ENCODE assay signal across 33 cellular contexts in the genomic region with DNA sequence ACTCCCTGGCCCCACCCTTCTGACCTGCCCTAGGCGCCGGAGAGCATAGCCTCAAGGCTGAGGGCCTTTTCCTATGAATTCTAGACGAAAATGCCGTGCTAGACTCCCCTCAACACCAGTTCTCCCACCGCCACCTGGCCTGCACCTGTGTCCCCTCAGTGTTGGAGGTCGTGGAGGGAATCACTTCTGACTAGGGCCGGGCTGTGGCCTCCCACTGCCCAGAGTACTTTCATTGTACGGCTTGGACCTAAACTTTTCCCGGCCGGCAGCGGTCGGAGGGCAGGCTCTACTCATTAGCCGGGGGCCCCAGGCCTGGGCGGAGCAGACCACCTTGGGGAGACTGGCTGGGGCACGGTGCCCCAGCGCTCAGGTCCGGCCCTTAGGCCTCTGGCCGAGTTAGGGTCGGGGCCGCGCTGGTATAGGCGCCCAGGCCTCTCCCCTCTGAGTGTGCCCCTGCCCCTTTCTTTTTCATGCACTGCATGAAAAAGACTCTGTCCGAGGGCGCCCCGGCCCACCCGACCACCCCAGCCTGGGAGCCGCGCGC. TPM values are rescaled to one million over a fixed set of nuclear protein-coding genes. Genes with fewer than 3 reads are reported as not detected.
A peak's percentile ranks its signal among the peaks of the same experiment; 100 is the strongest.
DNase-seq lines count a peak whose midpoint lies in the region; ATAC-seq and TF ChIP-seq lines count a peak whose summit lies in the region.
"Had no signal": no experiment of that assay in that cellular context is flagged by ENCODE, and none has a peak within 500 bp of the region (broad histone marks: within the 10 kb centered on the region; RNA-seq: fewer than 3 reads in every experiment).

No MANE protein-coding gene starts in this region.

- H3K27ac ChIP-seq in neural progenitor cell = no peak overlapping the region
- no peak overlapping the region for H3K27ac ChIP-seq in breast epithelium
- H3K27ac ChIP-seq: esophagus muscularis mucosa, heart right ventricle, left ventricle myocardium inferior, prostate gland, sigmoid colon, transverse colon had no signal

- H3F3A ChIP-seq in neural progenitor cell (ENCODE audit: low read depth) = peaks cover 58% of the 10 kb centered on the region

- DNase-seq in WTC11 (ENCODE audit: low spot score) (no peak), neural progenitor cell (ENCODE audit: low spot score) (peak; percentile 58), breast epithelium (ENCODE audit: low spot score in 2 of 2) (no peak), SW480 (ENCODE audit: low spot score) (no peak)
- DNase-seq in activated effector memory CD4-positive, alpha-beta T cell treated with anti-CD3 and anti-CD28 coated beads, Interleukin-2, amount 50 U/mL, for 16 hours = no peak
- DNase-seq in stimulated activated CD4-positive, alpha-beta T cell treated with anti-CD3 and anti-CD28 coated beads, Interleukin-4, amount 100 ng/mL, for 24 hours = no peak
- DNase-seq: activated CD4-positive, alpha-beta T cell treated with anti-CD3 and anti-CD28 coated beads for 1 hour; cerebellar nuclear complex; DMS79; foreskin fibroblast; GDM1; heart right ventricle; HFFc6; left ventricle myocardium inferior; mesenchymal stem cell; MM.1S; NCI-H2081; NCI-H226; NCI-H526 treated with DMSO at 0.1 percent for 48 hours; sigmoid colon had no signal

- CTCF ChIA-PET in WTC11 (lab: Charles Lee) = interaction anchor here (1.1 to 8.6 kb wide), 5 partner anchors 10 to 81 kb away, joined by 4 to 360 read pairs (median 15); partner anchors contain the start of genes CLDN9 and ZSCAN10

- H3K27me3 ChIP-seq in neural progenitor cell (peaks cover 47% of the 10 kb centered on the region), breast epithelium (peaks cover 3 to 26% of the 10 kb centered on the region in 2 donors)

- peaks cover 22% of the 10 kb centered on the region for H3K79me2 ChIP-seq in neural progenitor cell (ENCODE audit: low read depth)

- H3K27ac Mint-ChIP-seq in WTC11 = peak overlapping the region; percentile 90
- no peak overlapping the region for H3K27ac Mint-ChIP-seq in neural progenitor cell
- H3K27ac Mint-ChIP-seq: activated CD4-positive, alpha-beta memory T cell treated with anti-CD3 and anti-CD28 coated beads for 36 hours; activated naive CD4-positive, alpha-beta T cell treated with anti-CD3 and anti-CD28 coated beads for 36 hours; HFFc6; stimulated activated effector memory CD8-positive, alpha-beta T cell treated with anti-CD3 and anti-CD28 coated beads, Interleukin-12 subunit alpha, Interleukin-12 subunit beta, amount 100 ng/mL, for 72 hours; T-helper 2 cell treated with Interferon-gamma antibody and Interleukin-4, amounts not matched to agents 5 μg/mL and 100 μg/mL, for 36 hours had no signal

- no peak overlapping the region for H2AFZ ChIP-seq in neural progenitor cell (replicated peaks)

- peaks cover 8% of the 10 kb centered on the region; the same call in 1 of the 2 replicates for H3K36me3 ChIP-seq in ES-I3 (ENCODE audit: insufficient read depth, low read length)
- H3K36me3 ChIP-seq in neural progenitor cell = no peaks in the 10 kb centered on the region
- no peaks in the 10 kb centered on the region for H3K36me3 ChIP-seq in breast epithelium
- H3K36me3 ChIP-seq: heart right ventricle, prostate gland, sigmoid colon, transverse colon had no signal

- H3K4me1 Mint-ChIP-seq in WTC11 = peaks cover 68% of the 10 kb centered on the region
- peaks cover 46% of the 10 kb centered on the region for H3K4me1 Mint-ChIP-seq in neural progenitor cell

- TF ChIP-seq POLR2A in breast epithelium (IDR thresholded peaks at IDR 0.05) = no peak

- intact Hi-C loops in breast epithelium (cut with DNase I; ENCODE audit: low total_unique reads) = no loop called here

- H3K9me3 Mint-ChIP-seq in WTC11 = no peaks in the 10 kb centered on the region
- H3K9me3 Mint-ChIP-seq in neural progenitor cell = no peaks in the 10 kb centered on the region
- H3K9me3 Mint-ChIP-seq: activated CD4-positive, alpha-beta memory T cell treated with anti-CD3 and anti-CD28 coated beads for 36 hours; activated naive CD4-positive, alpha-beta T cell treated with anti-CD3 and anti-CD28 coated beads for 36 hours; activated T-helper 1 cell treated with anti-CD3 and anti-CD28 coated beads, Interleukin-12 subunit alpha, Interleukin-12 subunit beta, Interleukin-2, Interleukin-4 antibody, amounts not matched to agents 30 ng/mL and 10 ng/mL and 1 ng/mL, durations not matched to agents 14 hours and 24 hours and 36 hours; HFFc6; stimulated activated effector memory CD8-positive, alpha-beta T cell treated with anti-CD3 and anti-CD28 coated beads, Interleukin-12 subunit alpha, Interleukin-12 subunit beta, amount 100 ng/mL, for 72 hours; T-helper 2 cell treated with Interferon-gamma antibody and Interleukin-4, amounts not matched to agents 5 μg/mL and 100 μg/mL, for 36 hours had no signal

- peaks cover 21% of the 10 kb centered on the region for H3K36me3 Mint-ChIP-seq in WTC11
- H3K36me3 Mint-ChIP-seq in neural progenitor cell = peaks cover 2% of the 10 kb centered on the region
- H3K36me3 Mint-ChIP-seq: activated CD4-positive, alpha-beta memory T cell treated with anti-CD3 and anti-CD28 coated beads for 36 hours had no signal

- POLR2A ChIA-PET in WTC11 (lab: Charles Lee) = interaction anchor here (6.3 to 17.1 kb wide), 2 partner anchors 11 to 12 kb away, joined by 87 to 502 read pairs; partner anchors contain the start of gene CLDN9

- H3K4me3 Mint-ChIP-seq in WTC11 (peak overlapping the region; percentile 93), neural progenitor cell (peak overlapping the region; percentile 75)
- H3K4me3 Mint-ChIP-seq: activated CD4-positive, alpha-beta memory T cell treated with anti-CD3 and anti-CD28 coated beads for 36 hours; activated naive CD4-positive, alpha-beta T cell treated with anti-CD3 and anti-CD28 coated beads for 36 hours; activated T-helper 1 cell treated with anti-CD3 and anti-CD28 coated beads, Interleukin-12 subunit alpha, Interleukin-12 subunit beta, Interleukin-2, Interleukin-4 antibody, amounts not matched to agents 30 ng/mL and 10 ng/mL and 1 ng/mL, durations not matched to agents 14 hours and 24 hours and 36 hours; HFFc6; stimulated activated effector memory CD8-positive, alpha-beta T cell treated with anti-CD3 and anti-CD28 coated beads, Interleukin-12 subunit alpha, Interleukin-12 subunit beta, amount 100 ng/mL, for 72 hours; T-helper 2 cell treated with Interferon-gamma antibody and Interleukin-4, amounts not matched to agents 5 μg/mL and 100 μg/mL, for 36 hours had no signal

- H3K4me3 ChIP-seq in iPS-11a (ENCODE audit: low read depth, low read length) = peak overlapping the region; percentile 93
- peak overlapping the region; percentile 91 for H3K4me3 ChIP-seq in neural progenitor cell
- no peak overlapping the region for H3K4me3 ChIP-seq in breast epithelium
- H3K4me3 ChIP-seq: esophagus muscularis mucosa, heart right ventricle, left ventricle myocardium inferior, prostate gland, sigmoid colon, transverse colon had no signal

- peak overlapping the region; percentile 89 for H3K9ac ChIP-seq in ES-I3 (ENCODE audit: low read depth, low read length)
- H3K9ac ChIP-seq in neural progenitor cell = peak overlapping the region; percentile 30

- no peak for ATAC-seq in WTC11
- ATAC-seq: heart right ventricle; stimulated activated effector memory CD8-positive, alpha-beta T cell treated with anti-CD3 and anti-CD28 coated beads, Interleukin-12 subunit alpha, Interleukin-12 subunit beta, amount 100 ng/mL, for 72 hours had no signal

- TF ChIP-seq CTCF in WTC11 (IDR thresholded peaks at IDR 0.05) (no peak), neural progenitor cell (IDR thresholded peaks at IDR 0.05) (no peak), breast epithelium (IDR thresholded peaks at IDR 0.05) (no peak)

- H3K4me2 ChIP-seq in neural progenitor cell = peak overlapping the region; percentile 89

- peaks cover 17% of the 10 kb centered on the region; the same call in 1 of the 2 replicates for H3K4me1 ChIP-seq in ES-I3 (ENCODE audit: insufficient read depth, low read length)
- H3K4me1 ChIP-seq in neural progenitor cell = peaks cover 18% of the 10 kb centered on the region
- H3K4me1 ChIP-seq in breast epithelium = peaks cover 6 to 9% of the 10 kb centered on the region in 2 donors

- no peaks in the 10 kb centered on the region for H3K9me3 ChIP-seq in ES-I3 (ENCODE audit: control insufficient read depth, insufficient read depth, low read length)
- no peaks in the 10 kb centered on the region for H3K9me3 ChIP-seq in neural progenitor cell (ENCODE audit: low read depth)
- H3K9me3 ChIP-seq in breast epithelium = no peaks in the 10 kb centered on the region
- H3K9me3 ChIP-seq: esophagus muscularis mucosa, heart right ventricle, left ventricle myocardium inferior, prostate gland, sigmoid colon, transverse colon had no signal

- H4K20me1 ChIP-seq in neural progenitor cell (ENCODE audit: low read depth) = peaks cover 58% of the 10 kb centered on the region

- H3K27me3 Mint-ChIP-seq in WTC11 (ENCODE audit: low read depth) (peaks cover 5% of the 10 kb centered on the region; the same call in 1 of the 2 replicates), neural progenitor cell (ENCODE audit: insufficient read depth, low read depth) (peaks cover 34% of the 10 kb centered on the region)

TF ChIP-seq in WTC11, 78 proteins besides CTCF, POLR2A, EP300 and RAD21 (continues in another document):
- TF ChIP-seq, protein P1, sequence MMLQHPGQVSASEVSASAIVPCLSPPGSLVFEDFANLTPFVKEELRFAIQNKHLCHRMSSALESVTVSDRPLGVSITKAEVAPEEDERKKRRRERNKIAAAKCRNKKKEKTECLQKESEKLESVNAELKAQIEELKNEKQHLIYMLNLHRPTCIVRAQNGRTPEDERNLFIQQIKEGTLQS (CRISPR knock-in tag; conservative IDR thresholded peaks at IDR 0.05) = no peak

RNA-seq across cellular contexts. Expression of gene CLDN6, which starts 0.6 kb away (rescaled TPM):
- total RNA-seq in WTC11 (2021) (746 to 778 TPM (median 775 TPM) in 3 replicates), neural progenitor cell (ENCODE audit: low replicate concordance) (31.6 and 60.0 TPM in 2 replicates), breast epithelium (not detected)
- total RNA-seq: activated CD4-positive, alpha-beta memory T cell treated with anti-CD3 and anti-CD28 coated beads for 36 hours; activated naive CD4-positive, alpha-beta T cell treated with anti-CD3 and anti-CD28 coated beads for 36 hours; activated T-helper 1 cell treated with anti-CD3 and anti-CD28 coated beads, Interleukin-12 subunit alpha, Interleukin-12 subunit beta, Interleukin-2, Interleukin-4 antibody, amounts not matched to agents 30 ng/mL and 10 ng/mL and 1 ng/mL, durations not matched to agents 14 hours and 24 hours and 36 hours; dermis blood vessel endothelial cell; esophagus muscularis mucosa; HT1080; left ventricle myocardium inferior; myocyte; sigmoid colon; transverse colon had no signal

RNA-seq across cellular contexts. Expression of gene TNFRSF12A, which starts 2.8 kb away (rescaled TPM):
- total RNA-seq in WTC11 (2021) = 78.9 to 87.0 TPM (median 79.5 TPM) in 3 replicates
- total RNA-seq in neural progenitor cell (ENCODE audit: low replicate concordance) = 6.7 and 14.3 TPM in 2 replicates
- total RNA-seq in breast epithelium = 10 to 100 TPM in 2 of 3 donors, 1 to 10 TPM in 1; 6.9 to 74.1 (median 36.7) TPM

RNA-seq across cellular contexts. Expression of gene CLDN9, which starts 4.6 kb away (rescaled TPM):
- total RNA-seq in WTC11 (2021) = 0.87 to 1.1 TPM (median 0.92 TPM) in 3 replicates
- not detected in 2 replicates for total RNA-seq in neural progenitor cell (ENCODE audit: low replicate concordance)
- under 1 TPM in 1 of 3 donors, not detected in 2; 0.15 TPM for total RNA-seq in breast epithelium
- total RNA-seq: activated CD4-positive, alpha-beta memory T cell treated with anti-CD3 and anti-CD28 coated beads for 36 hours; activated naive CD4-positive, alpha-beta T cell treated with anti-CD3 and anti-CD28 coated beads for 36 hours; activated T-helper 1 cell treated with anti-CD3 and anti-CD28 coated beads, Interleukin-12 subunit alpha, Interleukin-12 subunit beta, Interleukin-2, Interleukin-4 antibody, amounts not matched to agents 30 ng/mL and 10 ng/mL and 1 ng/mL, durations not matched to agents 14 hours and 24 hours and 36 hours; dermis blood vessel endothelial cell; HFFc6; HT1080; sigmoid colon had no signal

RNA-seq across cellular contexts. Expression of gene HCFC1R1, which starts 6.4 kb away (rescaled TPM):
- total RNA-seq in WTC11 (2021) (76.0 to 84.0 TPM (median 83.2 TPM) in 3 replicates), neural progenitor cell (ENCODE audit: low replicate concordance) (1.6 and 15.7 TPM in 2 replicates), breast epithelium (10 to 100 TPM in 2 of 3 donors, 1 to 10 TPM in 1; 8.8 to 26.5 (median 17.3) TPM)

RNA-seq across cellular contexts. Expression of gene THOC6, which starts 6.5 kb away (rescaled TPM):
- total RNA-seq in WTC11 (2021) (76.5 to 94.2 TPM (median 88.7 TPM) in 3 replicates), neural progenitor cell (ENCODE audit: low replicate concordance) (16.6 and 28.6 TPM in 2 replicates), breast epithelium (10 to 100 TPM; 15.5 to 26.1 (median 18.4) TPM)

Comparison
In these comparisons a context has a peak if more than half of its experiments do, and no peak if none do; other contexts are left out.
1. H3K4me3 ChIP-seq: peak in iPS-11a (single experiment) and neural progenitor cell (single experiment); none in breast epithelium (0 of 3).
2. RNA of gene CLDN6, which starts 0.6 kb away (total RNA-seq): 746 to 778 TPM in WTC11 and 31.6 to 60.0 TPM in neural progenitor cell; not detected in breast epithelium; every median in the first group is over 10 times any median in the second.